ENCODE assay signal across 23 cellular contexts in the genomic region with DNA sequence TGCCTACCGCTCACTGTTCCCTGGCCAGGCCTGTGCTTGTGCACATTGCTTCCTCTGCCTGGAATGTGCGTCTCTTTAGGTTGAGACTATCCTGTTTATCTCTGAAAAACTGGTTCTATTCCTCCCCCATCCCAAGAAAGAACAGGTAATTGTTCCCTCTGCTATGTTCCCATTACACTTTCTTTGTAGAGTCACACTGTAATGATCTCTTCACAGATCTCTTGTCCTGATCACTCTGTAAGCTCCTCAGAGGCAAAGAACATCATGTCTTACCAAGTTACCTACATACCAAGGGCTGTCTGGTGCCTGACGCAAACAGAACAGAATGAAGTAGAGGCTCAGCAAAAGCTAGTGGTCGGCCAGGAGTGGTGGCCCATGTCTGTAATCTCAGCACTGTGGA.
"Had no signal": no experiment of that assay in that cellular context is flagged by ENCODE, and none has a peak within 500 bp of the region (broad histone marks: within the 10 kb centered on the region; RNA-seq: fewer than 3 reads in every experiment).

No MANE protein-coding gene starts in this region.

- DNase-seq: colonic mucosa; cortex of kidney; dermis blood vessel endothelial cell; dorsolateral prefrontal cortex; effector CD4-positive, alpha-beta T cell; effector CD8-positive, alpha-beta T cell; effector memory CD4-positive, alpha-beta T cell; effector memory CD8-positive, alpha-beta T cell; endodermal cell; erythroblast; esophagus squamous epithelium; foreskin fibroblast; foreskin keratinocyte; foreskin melanocyte; gastrocnemius medialis; glutamatergic neuron; head of caudate nucleus; heart left ventricle; heart right ventricle had no signal

- H3K36me3 ChIP-seq: colonic mucosa, esophagus muscularis mucosa, esophagus squamous epithelium, gastrocnemius medialis, gastroesophageal sphincter, heart left ventricle, heart right ventricle had no signal

- H3K27ac ChIP-seq: colonic mucosa, coronary artery, dorsolateral prefrontal cortex, epithelial cell of prostate, esophagus muscularis mucosa, esophagus squamous epithelium, foreskin keratinocyte, gastrocnemius medialis, gastroesophageal sphincter, heart left ventricle, heart right ventricle had no signal

- H3K4me3 ChIP-seq: colonic mucosa, coronary artery, dorsolateral prefrontal cortex, esophagus muscularis mucosa, esophagus squamous epithelium, gastrocnemius medialis, gastroesophageal sphincter, heart left ventricle, heart right ventricle had no signal

- H3K27me3 ChIP-seq: colonic mucosa, dorsolateral prefrontal cortex, esophagus muscularis mucosa, esophagus squamous epithelium, foreskin keratinocyte, gastrocnemius medialis, gastroesophageal sphincter, heart left ventricle, heart right ventricle had no signal

- H3K9me3 ChIP-seq: colonic mucosa, esophagus muscularis mucosa, esophagus squamous epithelium, gastrocnemius medialis, gastroesophageal sphincter, heart left ventricle, heart right ventricle had no signal

- H3K4me1 ChIP-seq: colonic mucosa, esophagus muscularis mucosa, esophagus squamous epithelium, foreskin keratinocyte, gastrocnemius medialis, gastroesophageal sphincter, heart left ventricle, heart right ventricle had no signal
